ENCODE assay signal across 11 cellular contexts in the genomic region with DNA sequence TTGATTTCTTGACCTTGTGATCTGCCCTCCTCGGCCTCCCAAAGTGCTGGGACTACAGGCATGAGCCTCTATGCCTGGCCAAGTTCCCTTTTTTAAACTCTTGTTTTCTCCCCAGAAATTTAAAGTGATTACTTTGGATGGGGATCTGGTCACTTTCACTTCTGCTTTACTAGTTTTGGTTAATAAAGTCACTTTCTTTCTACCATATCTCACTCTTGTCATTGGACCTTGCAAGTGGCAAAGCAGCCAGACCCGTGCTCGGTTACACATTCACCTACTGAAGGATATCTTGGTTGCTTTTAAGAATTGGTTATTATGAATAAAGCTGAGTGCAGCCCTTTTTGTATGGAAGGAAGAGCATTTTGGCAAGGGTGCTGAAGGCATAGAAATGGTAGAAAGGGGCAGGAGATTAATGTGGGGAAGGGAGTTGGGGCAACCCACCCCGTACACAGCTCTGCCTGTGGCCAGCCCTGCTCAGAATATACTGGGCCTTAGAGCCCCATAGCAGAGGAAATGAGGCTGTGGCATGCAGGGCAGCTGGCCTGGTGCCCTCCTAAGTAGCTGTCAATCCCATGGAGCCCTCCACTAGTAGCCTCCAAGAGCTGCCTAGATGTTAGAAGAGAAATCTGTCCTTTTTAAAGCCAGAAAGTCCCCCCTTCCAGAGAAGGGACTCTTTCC. TPM values are rescaled to one million over a fixed set of nuclear protein-coding genes. Genes with fewer than 3 reads are reported as not detected.
DNase-seq lines count a peak whose midpoint lies in the region; ATAC-seq and TF ChIP-seq lines count a peak whose summit lies in the region.
"Had no signal": no experiment of that assay in that cellular context is flagged by ENCODE, and none has a peak within 500 bp of the region (broad histone marks: within the 10 kb centered on the region; RNA-seq: fewer than 3 reads in every experiment).

No MANE protein-coding gene starts in this region.

- H3K4me1 ChIP-seq in A673 (ENCODE audit: insufficient read depth, low read length, poor library complexity, severe bottlenecking), result no peaks in the 10 kb centered on the region

- H3K36me3 ChIP-seq in A673 (ENCODE audit: insufficient read depth, low read length, poor library complexity, severe bottlenecking), result no peaks in the 10 kb centered on the region
- H3K36me3 ChIP-seq: esophagus squamous epithelium, Peyer's patch had no signal

- no peaks in the 10 kb centered on the region for H3K27me3 Mint-ChIP-seq in immature natural killer cell (ENCODE audit: low read depth in 3 of 3)

- no peaks in the 10 kb centered on the region for H3K9me3 ChIP-seq in A673 (ENCODE audit: low read depth, low read length, poor library complexity, severe bottlenecking)
- H3K9me3 ChIP-seq: esophagus squamous epithelium, Peyer's patch had no signal

- CTCF ChIA-PET in A673 (lab: Charles Lee), result no interaction called here

- H3K4me3 ChIP-seq in A673 (ENCODE audit: low read depth, low read length, poor library complexity, severe bottlenecking), result no peak overlapping the region
- H3K4me3 ChIP-seq: esophagus squamous epithelium, lung, Peyer's patch had no signal

- TF ChIP-seq CTCF in A673 (conservative IDR thresholded peaks at IDR 0.05; ENCODE audit: low read depth, low read length), result no peak

- peak overlapping the region; percentile 36 to 87 (median 74) for H3K27ac Mint-ChIP-seq in immature natural killer cell

- no peak overlapping the region for H3K27ac ChIP-seq in A673 (ENCODE audit: low read depth, low read length, poor library complexity, severe bottlenecking)
- H3K27ac ChIP-seq: esophagus squamous epithelium, Peyer's patch had no signal

- POLR2A ChIA-PET in A673 (lab: Charles Lee; ENCODE audit: low non-redundant PET), result no interaction called here

- peak; percentile 97 for ATAC-seq in GM18861 (IDR thresholded peaks at IDR 0.05; ENCODE audit: unreplicated experiment)
- peak; percentile 93 for ATAC-seq in GM21576 (IDR thresholded peaks at IDR 0.05; ENCODE audit: unreplicated experiment)
- ATAC-seq in HG03442 (IDR thresholded peaks at IDR 0.05; ENCODE audit: unreplicated experiment), result peak; percentile 87
- ATAC-seq in HG03045 (IDR thresholded peaks at IDR 0.05; ENCODE audit: unreplicated experiment), result no peak

- H3K9me3 Mint-ChIP-seq in immature natural killer cell, result peaks cover 0 to 2% (median 0%) of the 10 kb centered on the region in 6 donors

- H3K4me1 Mint-ChIP-seq in immature natural killer cell, result peaks cover 86 to 92% of the 10 kb centered on the region in 2 donors

- BruUV-seq in A673 (replicated peaks; lab: Mats Ljungman, UMichigan), result no TSS peak

- DNase-seq in immature natural killer cell (no peak), A673 (ENCODE audit: low spot score) (no peak), cerebellum (ENCODE audit: low spot score) (no peak)
- no peak for DNase-seq in stimulated activated CD4-positive, alpha-beta T cell treated with anti-CD3 and anti-CD28 coated beads, Interleukin-2, amount 100 ng/mL, for 48 hours
- DNase-seq: esophagus squamous epithelium, Peyer's patch had no signal

- H3K4me3 Mint-ChIP-seq in immature natural killer cell, result peak overlapping the region in 4 of 5 donors; percentile 8 to 63 (median 30)

- intact Hi-C loops in A673 (cut with micrococcal nuclease; ENCODE audit: unreplicated experiment), result no loop called here

- H3K36me3 Mint-ChIP-seq in immature natural killer cell, result peaks cover 11 to 15% (median 11%) of the 10 kb centered on the region in 3 donors

- H3K27me3 ChIP-seq in A673 (replicated peaks; ENCODE audit: insufficient read depth, low read depth, low read length, poor library complexity), result peaks cover 5% of the 10 kb centered on the region
- H3K27me3 ChIP-seq: Peyer's patch had no signal

RNA-seq across cellular contexts. Expression of a gene that starts 40.7 kb away (rescaled TPM):
- polyA plus RNA-seq in immature natural killer cell, result 100 to 1,000 TPM; 246 to 341 (median 325) TPM
- total RNA-seq in A673 (2021) (not detected in 2 replicates), cerebellum (not detected)
